17 cellular contexts compared by ENCODE assay signal in genomic region chr15:48317221-48317620, GRCh38. TPM values are rescaled to one million over a fixed set of nuclear protein-coding genes. Genes with fewer than 3 reads are reported as not detected.
DNase-seq lines count a peak whose midpoint lies in the region; ATAC-seq, FAIRE-seq and TF ChIP-seq lines count a peak whose summit lies in the region.
"Had no signal": no experiment of that assay in that cellular context is flagged by ENCODE, and none has a peak within 500 bp of the region (broad histone marks: within the 10 kb centered on the region; RNA-seq: fewer than 3 reads in every experiment).

No MANE protein-coding gene starts in this region.

- FAIRE-seq in bronchial epithelial cell (lab: Jason Lieb, UNC), result no peak
- FAIRE-seq: GM12878, HepG2 had no signal

- H3K4me3 Mint-ChIP-seq in neural crest cell, result no peak overlapping the region
- no peak overlapping the region for H3K4me3 Mint-ChIP-seq in chondrocyte (ENCODE audit: unreplicated experiment)
- H3K4me3 Mint-ChIP-seq: CD14-positive monocyte had no signal

- DNase-seq in ELR (ENCODE audit: low read depth) (peak; percentile 19), bronchial epithelial cell (ENCODE audit: low read depth) (peak; percentile 20), neural crest cell (ENCODE audit: low read depth, low spot score) (no peak), renal cortical epithelial cell (ENCODE audit: low read depth) (peak; percentile 4), chondrocyte (ENCODE audit: low spot score) (no peak)
- DNase-seq in stimulated activated naive CD4-positive, alpha-beta T cell treated with Interleukin-2 at 50 U/mL for 16 hours (lab: John Stamatoyannopoulos, UW), result no peak
- DNase-seq: 8988T; CD4-positive, alpha-beta memory T cell; DMS153; DMS79; GM23248 had no signal

- H3K4me1 Mint-ChIP-seq in neural crest cell (peaks cover 40% of the 10 kb centered on the region), chondrocyte (ENCODE audit: low read depth) (no peaks in the 10 kb centered on the region)
- H3K4me1 Mint-ChIP-seq: CD4-positive, alpha-beta memory T cell had no signal

- TF ChIP-seq CTCF in bronchial epithelial cell (IDR thresholded peaks at IDR 0.05; ENCODE audit: insufficient read depth, low read length, severe bottlenecking) (no peak), neural crest cell (conservative IDR thresholded peaks at IDR 0.05) (no peak), chondrocyte (IDR thresholded peaks at IDR 0.05) (no peak)

- H3K36me3 Mint-ChIP-seq in neural crest cell (ENCODE audit: low read depth), result no peaks in the 10 kb centered on the region
- H3K36me3 Mint-ChIP-seq in chondrocyte (ENCODE audit: low read depth), result peaks cover 4% of the 10 kb centered on the region
- H3K36me3 Mint-ChIP-seq: CD14-positive monocyte; CD4-positive, alpha-beta memory T cell had no signal

- no peak for ATAC-seq in GM21619 (IDR thresholded peaks at IDR 0.05; ENCODE audit: unreplicated experiment)
- ATAC-seq: GM12878, HepG2 had no signal

- H3K4me3 ChIP-seq in bronchial epithelial cell (ENCODE audit: low read depth, low read length), result no peak overlapping the region
- H3K4me3 ChIP-seq: BLaER1, GM12878, GM23248, HAP-1 had no signal

- no peaks in the 10 kb centered on the region for H3K27me3 ChIP-seq in bronchial epithelial cell (ENCODE audit: control insufficient read depth, insufficient read depth, low read length)
- H3K27me3 ChIP-seq: BLaER1 had no signal

- H3K27ac Mint-ChIP-seq in neural crest cell (ENCODE audit: unreplicated experiment) (peak overlapping the region; percentile 22), chondrocyte (ENCODE audit: unreplicated experiment) (no peak overlapping the region)
- H3K27ac Mint-ChIP-seq: CD14-positive monocyte; CD4-positive, alpha-beta memory T cell had no signal

- H3K36me3 ChIP-seq in bronchial epithelial cell (ENCODE audit: control insufficient read depth, insufficient read depth, low read length), result no peaks in the 10 kb centered on the region
- H3K36me3 ChIP-seq: BLaER1, HAP-1 had no signal

- H3K9me3 Mint-ChIP-seq in neural crest cell (peaks cover 2% of the 10 kb centered on the region), chondrocyte (ENCODE audit: low read depth) (peaks cover 5% of the 10 kb centered on the region)
- H3K9me3 Mint-ChIP-seq: CD4-positive, alpha-beta memory T cell had no signal

- H3K27me3 Mint-ChIP-seq in neural crest cell (ENCODE audit: low read depth) (no peaks in the 10 kb centered on the region), chondrocyte (ENCODE audit: low read depth) (no peaks in the 10 kb centered on the region)

RNA-seq across cellular contexts. Expression of gene DUT, which starts 14.0 kb away (rescaled TPM):
- total RNA-seq in bronchial epithelial cell, result 25.5 and 30.8 TPM in 2 replicates
- total RNA-seq in neural crest cell, result 132 and 137 TPM in 2 replicates
- total RNA-seq in renal cortical epithelial cell, result 48.2 and 61.3 TPM in 2 replicates
- total RNA-seq in chondrocyte, result 71.0 to 111 TPM (median 71.5 TPM) in 3 replicates

Comparison
In these comparisons a context has a peak if more than half of its experiments do, and no peak if none do; other contexts are left out.
1. DNase-seq: peak in ELR (single experiment), bronchial epithelial cell (single experiment) and renal cortical epithelial cell (single experiment); none in neural crest cell (single experiment), chondrocyte (single experiment) and stimulated activated naive CD4-positive, alpha-beta T cell treated with Interleukin-2 at 50 U/mL for 16 hours (single experiment).